17 cellular contexts compared by ENCODE assay signal in genomic region chr10:52616420-52616764, GRCh38.
DNase-seq lines count a peak whose midpoint lies in the region; ATAC-seq and TF ChIP-seq lines count a peak whose summit lies in the region.
"Had no signal": no experiment of that assay in that cellular context is flagged by ENCODE, and none has a peak within 500 bp of the region (broad histone marks: within the 10 kb centered on the region; RNA-seq: fewer than 3 reads in every experiment).

No MANE protein-coding gene starts in this region.

- no peaks in the 10 kb centered on the region for H4K20me1 ChIP-seq in SK-N-SH (ENCODE audit: insufficient read depth)
- H4K20me1 ChIP-seq: BLaER1 had no signal

- WGBS in SK-N-SH (ENCODE audit: low lambda C conversion rate): 30% methylated on average over 1 of the region's 1 CpG
- 100% methylated on average over 1 of the region's 1 CpG for WGBS in mesenchymal stem cell

- DNase-seq in SK-N-SH (no peak), cerebellar cortex (ENCODE audit: low spot score) (peak; percentile 73), mesenchymal stem cell (no peak), Right ventricle myocardium inferior (ENCODE audit: missing footprints) (no peak), GDM1 (lab: John Stamatoyannopoulos, UW) (no peak)
- DNase-seq: AML-193; CD4-positive, alpha-beta memory T cell; DMS153; DMS79 treated with DMSO at 0.1 percent for 48 hours; H9 had no signal

- H3K9me2 ChIP-seq in SK-N-SH: no peaks in the 10 kb centered on the region

- H2BK5ac ChIP-seq in mesenchymal stem cell (ENCODE audit: low read depth, low read length, poor library complexity, severe bottlenecking): no peak overlapping the region

- no peak overlapping the region for H3K4me3 ChIP-seq in SK-N-SH (ENCODE audit: low read depth in 2 of 2, low read length in 1 of 2)
- H3K4me3 ChIP-seq in mesenchymal stem cell (ENCODE audit: insufficient read depth in 1 of 2, low read depth in 1 of 2, low read length in 2 of 2): no peak overlapping the region
- H3K4me3 ChIP-seq: A549, BLaER1, GM23338, K562 had no signal

- no peaks in the 10 kb centered on the region for H3K79me2 ChIP-seq in SK-N-SH (ENCODE audit: insufficient read depth)

- H3K4me2 ChIP-seq in SK-N-SH (no peak overlapping the region; the same call in 1 of the 2 replicates), mesenchymal stem cell (ENCODE audit: low read length, poor library complexity, severe bottlenecking) (no peak overlapping the region)
- H3K4me2 ChIP-seq: A549, BLaER1, GM23338 had no signal

- ATAC-seq in SK-N-SH treated with all-trans-retinoic acid at 6 μM for 48 hours (no peak), HG03571 (IDR thresholded peaks at IDR 0.05; ENCODE audit: unreplicated experiment) (no peak), Right ventricle myocardium inferior (no peak)
- ATAC-seq: A549, GM23338, K562 had no signal

- H3K18ac ChIP-seq in mesenchymal stem cell (ENCODE audit: low read depth in 1 of 2, low read length in 2 of 2): no peak overlapping the region

- no peaks in the 10 kb centered on the region for H3K27me3 ChIP-seq in SK-N-SH (ENCODE audit: insufficient read depth)
- no peaks in the 10 kb centered on the region for H3K27me3 ChIP-seq in mesenchymal stem cell (ENCODE audit: control insufficient read depth in 1 of 2, insufficient read depth in 1 of 2, low read length in 2 of 2)
- H3K27me3 ChIP-seq: BLaER1 had no signal

- H3F3A ChIP-seq in SK-N-SH (replicated peaks; ENCODE audit: insufficient read depth): peaks cover 19% of the 10 kb centered on the region

- H2BK15ac ChIP-seq in mesenchymal stem cell (ENCODE audit: low read depth, poor library complexity, severe bottlenecking): no peak overlapping the region

- no peaks in the 10 kb centered on the region for H3K9me3 ChIP-seq in SK-N-SH
- H3K9me3 ChIP-seq in mesenchymal stem cell (ENCODE audit: control insufficient read depth, low read length): no peaks in the 10 kb centered on the region
- H3K9me3 ChIP-seq: A549, BLaER1 had no signal

- no peak overlapping the region for H3K4ac ChIP-seq in mesenchymal stem cell (ENCODE audit: low read depth in 1 of 2, low read length in 2 of 2)

- H2BK120ac ChIP-seq in mesenchymal stem cell (ENCODE audit: low read depth, low read length): no peak overlapping the region

- no peak overlapping the region for H4K8ac ChIP-seq in mesenchymal stem cell (ENCODE audit: low read length)

- no peak overlapping the region for H2BK12ac ChIP-seq in mesenchymal stem cell (ENCODE audit: low read length in 2 of 2)

- no peak overlapping the region for H3K9ac ChIP-seq in SK-N-SH
- H3K9ac ChIP-seq in mesenchymal stem cell (ENCODE audit: low read length): peak overlapping the region; percentile 37
- H3K9ac ChIP-seq: BLaER1 had no signal

- TF ChIP-seq RAD21 in SK-N-SH (IDR thresholded peaks at IDR 0.05; ENCODE audit: low read length): no peak

- no peak overlapping the region for H3K23ac ChIP-seq in mesenchymal stem cell (ENCODE audit: low read length in 2 of 2)

- H2AFZ ChIP-seq in SK-N-SH (ENCODE audit: low read depth): peak overlapping the region; percentile 54
- no peak overlapping the region for H2AFZ ChIP-seq in mesenchymal stem cell (ENCODE audit: low read depth, low read length)
- H2AFZ ChIP-seq: GM23338 had no signal

- peak overlapping the region; percentile 33 to 65; a peak in 3 of 4 replicates for H3K27ac ChIP-seq in SK-N-SH (ENCODE audit: low read depth in 2 of 2, low read length in 1 of 2)
- no peak overlapping the region for H3K27ac ChIP-seq in mesenchymal stem cell (ENCODE audit: low read length, poor library complexity, severe bottlenecking)
- H3K27ac ChIP-seq: 22Rv1, A549, BLaER1 had no signal

- CTCF ChIA-PET in SK-N-SH (lab: Yijun Ruan, JAX): interaction anchor here (1.2 to 1.3 kb wide), 2 partner anchors 28 to 303 kb away, joined by 5 read pairs; partner anchors contain the start of gene DKK1

- no peak overlapping the region for H3K14ac ChIP-seq in mesenchymal stem cell (ENCODE audit: low read length in 2 of 2)

- H2AK5ac ChIP-seq in mesenchymal stem cell (ENCODE audit: low read length, severe bottlenecking): no peak overlapping the region

- POLR2A ChIA-PET in SK-N-SH (lab: Yijun Ruan, JAX): no interaction called here

- TF ChIP-seq CTCF in SK-N-SH (IDR thresholded peaks at IDR 0.05): no peak

- no peak overlapping the region for H4K91ac ChIP-seq in mesenchymal stem cell (ENCODE audit: low read length)

- peaks cover 19 to 22% of the 10 kb centered on the region in 2 experiments; a peak in 3 of 4 replicates for H3K4me1 ChIP-seq in SK-N-SH (ENCODE audit: control insufficient read depth in 1 of 2, insufficient read depth in 2 of 2, low read depth in 1 of 2, low read length in 1 of 2)
- no peaks in the 10 kb centered on the region for H3K4me1 ChIP-seq in mesenchymal stem cell (ENCODE audit: control insufficient read depth, insufficient read depth, low read depth, low read length)
- H3K4me1 ChIP-seq: A549, BLaER1 had no signal

- intact Hi-C loops in Right ventricle myocardium inferior (cut with DNase I): no loop called here

- TF ChIP-seq EP300 in SK-N-SH (IDR thresholded peaks at IDR 0.05; ENCODE audit: borderline replicate concordance in 1 of 2, low read depth in 1 of 2, low read length in 1 of 2): no peak

- H3K36me3 ChIP-seq in SK-N-SH (replicated peaks in 1 of 2; ENCODE audit: control insufficient read depth in 1 of 2, insufficient read depth in 2 of 2, low read length in 1 of 2) (no peaks in the 10 kb centered on the region), mesenchymal stem cell (ENCODE audit: control insufficient read depth in 1 of 2, insufficient read depth in 2 of 2, low read depth in 1 of 2, low read length in 2 of 2) (no peaks in the 10 kb centered on the region)
- H3K36me3 ChIP-seq: BLaER1 had no signal

- H3K79me1 ChIP-seq in mesenchymal stem cell (replicated peaks; ENCODE audit: low read length, poor library complexity, severe bottlenecking): no peaks in the 10 kb centered on the region

TF ChIP-seq in SK-N-SH, 30 proteins besides CTCF, POLR2A, EP300 and RAD21 (continues in another document):
- TF ChIP-seq, protein P1, sequence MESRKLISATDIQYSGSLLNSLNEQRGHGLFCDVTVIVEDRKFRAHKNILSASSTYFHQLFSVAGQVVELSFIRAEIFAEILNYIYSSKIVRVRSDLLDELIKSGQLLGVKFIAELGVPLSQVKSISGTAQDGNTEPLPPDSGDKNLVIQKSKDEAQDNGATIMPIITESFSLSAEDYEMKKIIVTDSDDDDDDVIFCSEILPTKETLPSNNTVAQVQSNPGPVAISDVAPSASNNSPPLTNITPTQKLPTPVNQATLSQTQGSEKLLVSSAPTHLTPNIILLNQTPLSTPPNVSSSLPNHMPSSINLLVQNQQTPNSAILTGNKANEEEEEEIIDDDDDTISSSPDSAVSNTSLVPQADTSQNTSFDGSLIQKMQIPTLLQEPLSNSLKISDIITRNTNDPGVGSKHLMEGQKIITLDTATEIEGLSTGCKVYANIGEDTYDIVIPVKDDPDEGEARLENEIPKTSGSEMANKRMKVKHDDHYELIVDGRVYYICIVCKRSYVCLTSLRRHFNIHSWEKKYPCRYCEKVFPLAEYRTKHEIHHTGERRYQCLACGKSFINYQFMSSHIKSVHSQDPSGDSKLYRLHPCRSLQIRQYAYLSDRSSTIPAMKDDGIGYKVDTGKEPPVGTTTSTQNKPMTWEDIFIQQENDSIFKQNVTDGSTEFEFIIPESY (IDR thresholded peaks at IDR 0.05; ENCODE audit: borderline replicate concordance, low read depth): no peak
- TF ChIP-seq USF1 (IDR thresholded peaks at IDR 0.05; ENCODE audit: borderline replicate concordance, low read depth): no peak
- no peak for TF ChIP-seq ELF1 (IDR thresholded peaks at IDR 0.05)
- no peak for TF ChIP-seq FOXJ3 (CRISPR knock-in tag; IDR thresholded peaks at IDR 0.05)
- TF ChIP-seq SMC3 (IDR thresholded peaks at IDR 0.05; ENCODE audit: low read depth, low read length): no peak
- TF ChIP-seq CHD2 (IDR thresholded peaks at IDR 0.05; ENCODE audit: low read length, partially characterized antibody): no peak

TF ChIP-seq in SK-N-SH treated with all-trans-retinoic acid at 6 μM for 48 hours, 23 proteins besides CTCF, POLR2A, EP300 and RAD21:
- no peak for TF ChIP-seq PPARA (CRISPR knock-in tag; IDR thresholded peaks at IDR 0.05; ENCODE audit: borderline replicate concordance)
- TF ChIP-seq RARB (CRISPR knock-in tag; IDR thresholded peaks at IDR 0.05): no peak
- TF ChIP-seq ZFP3 (CRISPR knock-in tag; IDR thresholded peaks at IDR 0.05): no peak
- no peak for TF ChIP-seq BACH2 (CRISPR knock-in tag; IDR thresholded peaks at IDR 0.05; ENCODE audit: borderline replicate concordance)
